18 cellular contexts compared by ENCODE assay signal in the genomic region with DNA sequence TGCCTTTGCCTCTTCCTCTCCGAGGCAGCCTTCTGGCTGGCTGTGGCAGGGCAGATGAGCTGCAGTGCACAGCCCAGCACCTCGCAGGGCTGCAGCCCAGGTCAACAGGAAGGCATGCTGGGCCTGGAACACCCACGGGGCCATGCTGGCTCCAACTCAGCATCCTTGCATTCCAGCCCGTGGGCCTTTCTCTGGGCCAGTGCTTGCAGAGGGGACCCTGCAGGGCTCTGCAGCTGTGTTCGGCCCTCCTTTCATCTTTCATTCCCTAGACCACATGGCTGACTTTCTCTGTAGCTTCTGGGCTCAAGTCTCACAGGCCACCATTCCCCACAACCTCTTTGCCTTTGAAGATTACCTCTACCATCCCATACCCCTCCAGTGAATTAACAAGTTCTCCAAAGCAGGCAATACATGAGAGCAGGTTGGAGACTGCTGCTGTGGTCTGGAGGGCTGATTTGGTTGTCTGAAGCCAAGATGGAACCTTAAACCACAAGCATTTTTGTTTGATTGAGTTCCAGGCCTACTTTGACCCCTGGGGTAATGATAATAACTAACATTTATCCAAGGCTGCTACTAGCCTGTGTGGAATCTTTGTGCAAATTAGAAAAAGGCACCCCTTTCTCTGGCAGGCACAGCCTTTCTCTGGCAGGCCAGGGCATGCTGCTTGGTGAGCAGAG. TPM values are rescaled to one million over a fixed set of nuclear protein-coding genes. Genes with fewer than 3 reads are reported as not detected.
DNase-seq lines count a peak whose midpoint lies in the region; ATAC-seq and TF ChIP-seq lines count a peak whose summit lies in the region.
"Had no signal": no experiment of that assay in that cellular context is flagged by ENCODE, and none has a peak within 500 bp of the region (broad histone marks: within the 10 kb centered on the region; RNA-seq: fewer than 3 reads in every experiment).

No MANE protein-coding gene starts in this region.

- no peaks in the 10 kb centered on the region; the same call in 2 of the 3 replicates for H3K9me3 Mint-ChIP-seq in GM23338
- H3K9me3 Mint-ChIP-seq in nephron, result no peaks in the 10 kb centered on the region
- H3K9me3 Mint-ChIP-seq in activated CD4-positive, alpha-beta T cell treated with anti-CD3 and anti-CD28 coated beads, Interleukin-2, amount 10 ng/mL, durations not matched to agents 24 days and 14 days, result no peaks in the 10 kb centered on the region

- H3F3A ChIP-seq in GM23338 (replicated peaks; ENCODE audit: low read depth), result 0 out of 2 replicates have a peak, but pooled peaks cover 4% of the 10 kb centered on the region

- no peak overlapping the region for H2AFZ ChIP-seq in GM23338

- H3K9me2 ChIP-seq in GM23338 (ENCODE audit: insufficient read depth), result no peaks in the 10 kb centered on the region

- no peaks in the 10 kb centered on the region for H3K36me3 ChIP-seq in GM23338 (ENCODE audit: insufficient read depth)

- H3K36me3 Mint-ChIP-seq in GM23338 (ENCODE audit: low read depth), result peaks cover 12% of the 10 kb centered on the region
- H3K36me3 Mint-ChIP-seq in nephron (ENCODE audit: low read depth), result peaks cover 19% of the 10 kb centered on the region
- peaks cover 6% of the 10 kb centered on the region for H3K36me3 Mint-ChIP-seq in activated CD4-positive, alpha-beta T cell treated with anti-CD3 and anti-CD28 coated beads, Interleukin-2, amount 10 ng/mL, durations not matched to agents 24 days and 14 days (ENCODE audit: low read depth)

- no peaks in the 10 kb centered on the region for H3K27me3 ChIP-seq in GM23338 (ENCODE audit: insufficient read depth)

- H3K27ac Mint-ChIP-seq in GM23338, result peak overlapping the region; percentile 80; the same call in 1 of the 2 replicates
- peak overlapping the region in 2 of 3 experiments; percentile 61 to 73 for H3K27ac Mint-ChIP-seq in nephron
- H3K27ac Mint-ChIP-seq in activated CD4-positive, alpha-beta T cell treated with anti-CD3 and anti-CD28 coated beads, Interleukin-2, amount 10 ng/mL, durations not matched to agents 24 days and 14 days, result no peak overlapping the region

- intact Hi-C loops in posterior vena cava (cut with DNase I), result no loop called here
- intact Hi-C loops in activated CD4-positive, alpha-beta T cell treated with anti-CD3 and anti-CD28 coated beads, Interleukin-2, amount 10 ng/mL, durations not matched to agents 24 days and 14 days (cut with micrococcal nuclease), result no loop called here

- peaks cover 15% of the 10 kb centered on the region; the same call in 1 of the 2 replicates for H3K79me2 ChIP-seq in GM23338 (replicated peaks; ENCODE audit: insufficient read depth)

- DNase-seq in GM23338 (ENCODE audit: low spot score) (no peak), RPMI7951 (ENCODE audit: low read depth) (peak; percentile 35), brain pericyte (ENCODE audit: low read depth, low spot score) (peak; percentile 79), posterior vena cava (ENCODE audit: low spot score) (no peak), cerebellar nuclear complex (lab: John Stamatoyannopoulos, UW) (no peak)
- no peak for DNase-seq in activated CD4-positive, alpha-beta T cell treated with anti-CD3 and anti-CD28 coated beads, Interleukin-2, amount 10 ng/mL, durations not matched to agents 24 days and 14 days
- DNase-seq: COR-L47, H7, NCI-H146, NCI-H2081, NCI-H510A treated with DMSO at 0.1 percent for 48 hours, SHP77 had no signal

- H3K4me3 Mint-ChIP-seq in GM23338, result no peak overlapping the region
- H3K4me3 Mint-ChIP-seq in nephron, result peak overlapping the region in 1 of 3 experiments; percentile 33
- H3K4me3 Mint-ChIP-seq in activated CD4-positive, alpha-beta T cell treated with anti-CD3 and anti-CD28 coated beads, Interleukin-2, amount 10 ng/mL, durations not matched to agents 24 days and 14 days, result no peak overlapping the region

- peaks cover 20% of the 10 kb centered on the region for H3K27me3 Mint-ChIP-seq in GM23338 (ENCODE audit: insufficient read depth, low read depth, poor library complexity)
- H3K27me3 Mint-ChIP-seq in nephron (ENCODE audit: low read depth), result no peaks in the 10 kb centered on the region
- no peaks in the 10 kb centered on the region for H3K27me3 Mint-ChIP-seq in activated CD4-positive, alpha-beta T cell treated with anti-CD3 and anti-CD28 coated beads, Interleukin-2, amount 10 ng/mL, durations not matched to agents 24 days and 14 days

- no peak overlapping the region for H3K27ac ChIP-seq in GM23338 (ENCODE audit: low read depth)
- H3K27ac ChIP-seq: C4-2B, HL-60 had no signal

- ATAC-seq in GM23338 (no peak), GM19023 (IDR thresholded peaks at IDR 0.05; ENCODE audit: unreplicated experiment) (no peak)

- peaks cover 10% of the 10 kb centered on the region for H4K20me1 ChIP-seq in GM23338 (replicated peaks; ENCODE audit: insufficient read depth)

- H3K4me1 Mint-ChIP-seq in GM23338, result peaks cover 29% of the 10 kb centered on the region
- peaks cover 39% of the 10 kb centered on the region for H3K4me1 Mint-ChIP-seq in nephron
- H3K4me1 Mint-ChIP-seq in activated CD4-positive, alpha-beta T cell treated with anti-CD3 and anti-CD28 coated beads, Interleukin-2, amount 10 ng/mL, durations not matched to agents 24 days and 14 days, result peaks cover 18% of the 10 kb centered on the region

- peaks cover 12% of the 10 kb centered on the region; the same call in 1 of the 2 replicates for H3K4me1 ChIP-seq in GM23338 (ENCODE audit: insufficient read depth)

- H3K4me3 ChIP-seq in GM23338, result no peak overlapping the region

- no peak overlapping the region for H3K4me2 ChIP-seq in GM23338

- TF ChIP-seq CTCF in GM23338 (conservative IDR thresholded peaks at IDR 0.05; ENCODE audit: low read depth in 2 of 2), result no peak
- no peak for TF ChIP-seq CTCF in nephron (IDR thresholded peaks at IDR 0.05; ENCODE audit: unreplicated experiment in 3 of 3)

RNA-seq across cellular contexts. Expression of a gene that starts 5.9 kb away (rescaled TPM):
- total RNA-seq in GM23338 (2014; rRNA removed; shearing (Covaris generic)), result 14.8 and 31.8 TPM in 2 replicates
- polyA plus RNA-seq in GM23338 (2016; fragmentation: Nextera tagmentation; extraction: Ambion mirVana), result 6.7 and 9.6 TPM in 2 replicates
- 10.6 and 12.0 TPM in 2 replicates for total RNA-seq in RPMI7951 (2014; rRNA removed; shearing (Covaris generic))
- 10 to 100 TPM; 30.4 to 37.4 TPM for total RNA-seq in posterior vena cava
- total RNA-seq in activated CD4-positive, alpha-beta T cell treated with anti-CD3 and anti-CD28 coated beads, Interleukin-2, amount 10 ng/mL, durations not matched to agents 24 days and 14 days, result 8.6 and 8.7 TPM in 2 replicates

RNA-seq across cellular contexts. Expression of a gene that starts 18.1 kb away (rescaled TPM):
- 9.2 and 10.7 TPM in 2 replicates for total RNA-seq in GM23338 (2014; rRNA removed; shearing (Covaris generic))
- polyA plus RNA-seq in GM23338 (2016; fragmentation: Nextera tagmentation; extraction: Ambion mirVana), result 5.4 and 7.0 TPM in 2 replicates
- total RNA-seq in RPMI7951 (2014; rRNA removed; shearing (Covaris generic)), result 3.0 and 6.3 TPM in 2 replicates
- total RNA-seq in posterior vena cava, result 1 to 10 TPM; 3.7 to 4.0 TPM
- 8.3 and 8.4 TPM in 2 replicates for total RNA-seq in activated CD4-positive, alpha-beta T cell treated with anti-CD3 and anti-CD28 coated beads, Interleukin-2, amount 10 ng/mL, durations not matched to agents 24 days and 14 days

RNA-seq across cellular contexts. Expression of a gene that starts 18.2 kb away (rescaled TPM):
- 182 and 199 TPM in 2 replicates for total RNA-seq in GM23338 (2014; rRNA removed; shearing (Covaris generic))
- polyA plus RNA-seq in GM23338 (2016; fragmentation: Nextera tagmentation; extraction: Ambion mirVana), result 190 and 205 TPM in 2 replicates
- 146 and 181 TPM in 2 replicates for total RNA-seq in RPMI7951 (2014; rRNA removed; shearing (Covaris generic))
- 10 to 100 TPM; 39.1 to 42.7 TPM for total RNA-seq in posterior vena cava
- 159 and 161 TPM in 2 replicates for total RNA-seq in activated CD4-positive, alpha-beta T cell treated with anti-CD3 and anti-CD28 coated beads, Interleukin-2, amount 10 ng/mL, durations not matched to agents 24 days and 14 days

RNA-seq across cellular contexts. Expression of a gene that starts 28.9 kb away (rescaled TPM):
- total RNA-seq in GM23338 (2014; rRNA removed; shearing (Covaris generic)), result 552 and 565 TPM in 2 replicates
- 227 and 239 TPM in 2 replicates for polyA plus RNA-seq in GM23338 (2016; fragmentation: Nextera tagmentation; extraction: Ambion mirVana)
- total RNA-seq in RPMI7951 (2014; rRNA removed; shearing (Covaris generic)), result 164 and 173 TPM in 2 replicates
- total RNA-seq in posterior vena cava, result 100 to 1,000 TPM; 273 to 325 TPM
- 680 and 700 TPM in 2 replicates for total RNA-seq in activated CD4-positive, alpha-beta T cell treated with anti-CD3 and anti-CD28 coated beads, Interleukin-2, amount 10 ng/mL, durations not matched to agents 24 days and 14 days

RNA-seq across cellular contexts. Expression of a gene that starts 34.7 kb away (rescaled TPM):
- 0.14 and 0.97 TPM in 2 replicates for total RNA-seq in GM23338 (2014; rRNA removed; shearing (Covaris generic))
- 0.47 and 1.9 TPM in 2 replicates for polyA plus RNA-seq in GM23338 (2016; fragmentation: Nextera tagmentation; extraction: Ambion mirVana)
- total RNA-seq in RPMI7951 (2014; rRNA removed; shearing (Covaris generic)), result not detected in 2 replicates
- 1 to 10 TPM in 1 of 2 donors, under 1 TPM in 1; 0.71 to 1.1 TPM for total RNA-seq in posterior vena cava
- not detected in 2 replicates for total RNA-seq in activated CD4-positive, alpha-beta T cell treated with anti-CD3 and anti-CD28 coated beads, Interleukin-2, amount 10 ng/mL, durations not matched to agents 24 days and 14 days
- total RNA-seq: A673, Daoy had no signal

Comparison
In these comparisons a context has a peak if more than half of its experiments do, and no peak if none do; other contexts are left out.
1. DNase-seq: peak in RPMI7951 (single experiment) and brain pericyte (single experiment); none in GM23338 (single experiment), posterior vena cava (single experiment), activated CD4-positive, alpha-beta T cell treated with anti-CD3 and anti-CD28 coated beads, Interleukin-2, amount 10 ng/mL, durations not matched to agents 24 days and 14 days (single experiment) and cerebellar nuclear complex (0 of 2).